ENCODE assay signal across 1 cellular context in the genomic region with DNA sequence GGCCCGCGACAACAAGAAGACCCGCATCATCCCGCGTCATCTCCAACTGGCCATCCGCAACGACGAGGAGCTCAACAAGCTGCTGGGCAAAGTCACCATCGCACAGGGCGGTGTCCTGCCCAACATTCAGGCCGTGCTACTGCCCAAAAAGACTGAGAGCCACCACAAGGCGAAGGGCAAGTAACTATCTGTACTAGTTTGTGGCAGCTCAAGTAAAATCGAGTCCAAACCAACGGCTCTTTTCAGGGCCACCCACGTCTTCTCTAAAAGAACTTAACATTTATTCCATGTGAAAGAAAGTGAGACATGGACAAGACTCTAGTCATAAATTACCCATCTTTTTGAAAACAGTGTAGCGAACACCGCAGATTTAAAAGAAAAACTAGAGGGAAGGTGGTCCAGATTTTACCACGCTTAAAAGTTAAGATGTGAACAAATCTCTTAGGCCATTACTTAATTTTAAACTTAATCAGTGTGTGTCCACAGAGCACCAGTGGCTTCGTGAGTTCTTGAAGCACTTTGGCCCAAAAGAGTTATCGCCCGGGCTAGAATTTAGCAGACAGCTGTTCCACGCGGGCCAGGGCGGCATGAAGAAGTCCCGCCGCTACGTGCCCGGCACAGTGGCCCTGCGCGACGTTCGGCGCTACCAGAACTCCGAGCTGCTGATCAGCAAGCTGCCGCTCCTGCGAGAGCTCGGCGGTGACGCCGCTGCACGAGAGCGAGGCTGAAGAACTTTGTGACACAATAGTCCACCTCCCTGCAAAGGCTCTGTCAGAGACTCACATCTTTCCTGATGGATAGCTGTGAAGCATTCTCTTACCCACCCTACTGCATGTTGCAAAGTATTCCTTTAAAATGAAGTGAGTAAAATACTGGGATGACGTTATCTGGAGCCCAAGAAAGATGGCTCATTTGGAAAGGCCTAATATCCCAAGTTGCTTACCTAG.
A peak's percentile ranks its signal among the peaks of the same experiment; 100 is the strongest.
TF ChIP-seq lines count a peak whose summit lies in the region.

No MANE protein-coding gene starts in this region.

TF ChIP-seq in GM12878, 131 proteins besides CTCF, POLR2A, EP300 and RAD21 (continued from another document and continues in another):
- TF ChIP-seq TCF3 (IDR thresholded peaks at IDR 0.05; ENCODE audit: borderline replicate concordance, insufficient read depth, low read depth, low read length): peak; percentile 79; the same call in 1 of the 2 replicates
- TF ChIP-seq IRF4 (IDR thresholded peaks at IDR 0.05; ENCODE audit: low read depth, low read length): no peak
- TF ChIP-seq RUNX3 (IDR thresholded peaks at IDR 0.05; ENCODE audit: low read length): no peak
- no peak for TF ChIP-seq KDM1A (IDR thresholded peaks at IDR 0.05; ENCODE audit: borderline replicate concordance)
- TF ChIP-seq NBN (IDR thresholded peaks at IDR 0.05): no peak; the same call in 1 of the 2 replicates
- TF ChIP-seq SREBF1 (IDR thresholded peaks at IDR 0.05; ENCODE audit: low read length): no peak
- TF ChIP-seq FOXM1 (IDR thresholded peaks at IDR 0.05; ENCODE audit: low read depth, low read length): peak; percentile 41; the same call in 1 of the 2 replicates
- TF ChIP-seq RAD51 (IDR thresholded peaks at IDR 0.05): no peak
- TF ChIP-seq, protein P1, sequence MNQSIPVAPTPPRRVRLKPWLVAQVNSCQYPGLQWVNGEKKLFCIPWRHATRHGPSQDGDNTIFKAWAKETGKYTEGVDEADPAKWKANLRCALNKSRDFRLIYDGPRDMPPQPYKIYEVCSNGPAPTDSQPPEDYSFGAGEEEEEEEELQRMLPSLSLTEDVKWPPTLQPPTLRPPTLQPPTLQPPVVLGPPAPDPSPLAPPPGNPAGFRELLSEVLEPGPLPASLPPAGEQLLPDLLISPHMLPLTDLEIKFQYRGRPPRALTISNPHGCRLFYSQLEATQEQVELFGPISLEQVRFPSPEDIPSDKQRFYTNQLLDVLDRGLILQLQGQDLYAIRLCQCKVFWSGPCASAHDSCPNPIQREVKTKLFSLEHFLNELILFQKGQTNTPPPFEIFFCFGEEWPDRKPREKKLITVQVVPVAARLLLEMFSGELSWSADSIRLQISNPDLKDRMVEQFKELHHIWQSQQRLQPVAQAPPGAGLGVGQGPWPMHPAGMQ (IDR thresholded peaks at IDR 0.05; ENCODE audit: borderline replicate concordance): no peak
- peak; percentile 75; the same call in 1 of the 2 replicates for TF ChIP-seq SMAD5 (IDR thresholded peaks at IDR 0.05; ENCODE audit: low read depth)
- no peak for TF ChIP-seq CBX3 (IDR thresholded peaks at IDR 0.05; ENCODE audit: borderline replicate concordance, low read depth)
- TF ChIP-seq, protein P2, sequence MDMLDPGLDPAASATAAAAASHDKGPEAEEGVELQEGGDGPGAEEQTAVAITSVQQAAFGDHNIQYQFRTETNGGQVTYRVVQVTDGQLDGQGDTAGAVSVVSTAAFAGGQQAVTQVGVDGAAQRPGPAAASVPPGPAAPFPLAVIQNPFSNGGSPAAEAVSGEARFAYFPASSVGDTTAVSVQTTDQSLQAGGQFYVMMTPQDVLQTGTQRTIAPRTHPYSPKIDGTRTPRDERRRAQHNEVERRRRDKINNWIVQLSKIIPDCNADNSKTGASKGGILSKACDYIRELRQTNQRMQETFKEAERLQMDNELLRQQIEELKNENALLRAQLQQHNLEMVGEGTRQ (IDR thresholded peaks at IDR 0.05; ENCODE audit: borderline replicate concordance, low read depth, low read length): no peak
- TF ChIP-seq NRF1 (conservative IDR thresholded peaks at IDR 0.05; ENCODE audit: low read depth, low read length): no peak
- TF ChIP-seq WRNIP1 (IDR thresholded peaks at IDR 0.05; ENCODE audit: borderline replicate concordance, low read depth, low read length): no peak
- TF ChIP-seq IKZF2 (IDR thresholded peaks at IDR 0.05): no peak
- TF ChIP-seq JUND (IDR thresholded peaks at IDR 0.05; ENCODE audit: low read depth, low read length): no peak
- TF ChIP-seq PAX8 (IDR thresholded peaks at IDR 0.05): no peak
- TF ChIP-seq, protein P3, sequence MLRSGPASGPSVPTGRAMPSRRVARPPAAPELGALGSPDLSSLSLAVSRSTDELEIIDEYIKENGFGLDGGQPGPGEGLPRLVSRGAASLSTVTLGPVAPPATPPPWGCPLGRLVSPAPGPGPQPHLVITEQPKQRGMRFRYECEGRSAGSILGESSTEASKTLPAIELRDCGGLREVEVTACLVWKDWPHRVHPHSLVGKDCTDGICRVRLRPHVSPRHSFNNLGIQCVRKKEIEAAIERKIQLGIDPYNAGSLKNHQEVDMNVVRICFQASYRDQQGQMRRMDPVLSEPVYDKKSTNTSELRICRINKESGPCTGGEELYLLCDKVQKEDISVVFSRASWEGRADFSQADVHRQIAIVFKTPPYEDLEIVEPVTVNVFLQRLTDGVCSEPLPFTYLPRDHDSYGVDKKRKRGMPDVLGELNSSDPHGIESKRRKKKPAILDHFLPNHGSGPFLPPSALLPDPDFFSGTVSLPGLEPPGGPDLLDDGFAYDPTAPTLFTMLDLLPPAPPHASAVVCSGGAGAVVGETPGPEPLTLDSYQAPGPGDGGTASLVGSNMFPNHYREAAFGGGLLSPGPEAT (IDR thresholded peaks at IDR 0.05; ENCODE audit: low read depth): no peak
- TF ChIP-seq JUNB (IDR thresholded peaks at IDR 0.05): no peak
- TF ChIP-seq SREBF2 (IDR thresholded peaks at IDR 0.05; ENCODE audit: low read length): no peak
- no peak; the same call in 1 of the 2 replicates for TF ChIP-seq PML (IDR thresholded peaks at IDR 0.05; ENCODE audit: low read length)
- TF ChIP-seq ESRRA (IDR thresholded peaks at IDR 0.05; ENCODE audit: low read length): no peak
- TF ChIP-seq CREM (IDR thresholded peaks at IDR 0.05; ENCODE audit: low read depth): peak; percentile 64
- TF ChIP-seq IKZF1 (conservative IDR thresholded peaks at IDR 0.05): no peak; the same call in 1 of the 2 replicates
- peak; percentile 61; the same call in 1 of the 2 replicates for TF ChIP-seq BMI1 (IDR thresholded peaks at IDR 0.05; ENCODE audit: borderline replicate concordance)
- 0 out of 2 replicates have a peak, but pooled peaks have one; percentile 12 for TF ChIP-seq ZNF384 (IDR thresholded peaks at IDR 0.05; ENCODE audit: borderline replicate concordance, low read depth, low read length)
- TF ChIP-seq RBBP5 (conservative IDR thresholded peaks at IDR 0.05): no peak
- TF ChIP-seq SMARCA5 (IDR thresholded peaks at IDR 0.05): no peak
- TF ChIP-seq, protein P4, sequence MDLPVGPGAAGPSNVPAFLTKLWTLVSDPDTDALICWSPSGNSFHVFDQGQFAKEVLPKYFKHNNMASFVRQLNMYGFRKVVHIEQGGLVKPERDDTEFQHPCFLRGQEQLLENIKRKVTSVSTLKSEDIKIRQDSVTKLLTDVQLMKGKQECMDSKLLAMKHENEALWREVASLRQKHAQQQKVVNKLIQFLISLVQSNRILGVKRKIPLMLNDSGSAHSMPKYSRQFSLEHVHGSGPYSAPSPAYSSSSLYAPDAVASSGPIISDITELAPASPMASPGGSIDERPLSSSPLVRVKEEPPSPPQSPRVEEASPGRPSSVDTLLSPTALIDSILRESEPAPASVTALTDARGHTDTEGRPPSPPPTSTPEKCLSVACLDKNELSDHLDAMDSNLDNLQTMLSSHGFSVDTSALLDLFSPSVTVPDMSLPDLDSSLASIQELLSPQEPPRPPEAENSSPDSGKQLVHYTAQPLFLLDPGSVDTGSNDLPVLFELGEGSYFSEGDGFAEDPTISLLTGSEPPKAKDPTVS (IDR thresholded peaks at IDR 0.05; ENCODE audit: low read depth, low read length): no peak
- TF ChIP-seq ATF7 (IDR thresholded peaks at IDR 0.05; ENCODE audit: low read depth): no peak
- TF ChIP-seq POLR2AphosphoS2 (IDR thresholded peaks at IDR 0.05; ENCODE audit: low read depth, low read length): peak; percentile 75
- no peak for TF ChIP-seq CUX1 (IDR thresholded peaks at IDR 0.05; ENCODE audit: insufficient replicate concordance, low read depth, low read length)
- no peak for TF ChIP-seq ZSCAN29 (IDR thresholded peaks at IDR 0.05)
- no peak for TF ChIP-seq SIX5 (IDR thresholded peaks at IDR 0.05; ENCODE audit: low read depth, low read length, severe bottlenecking)
- TF ChIP-seq RFX5 (IDR thresholded peaks at IDR 0.05; ENCODE audit: low read depth, low read length): no peak
- TF ChIP-seq, protein P5, sequence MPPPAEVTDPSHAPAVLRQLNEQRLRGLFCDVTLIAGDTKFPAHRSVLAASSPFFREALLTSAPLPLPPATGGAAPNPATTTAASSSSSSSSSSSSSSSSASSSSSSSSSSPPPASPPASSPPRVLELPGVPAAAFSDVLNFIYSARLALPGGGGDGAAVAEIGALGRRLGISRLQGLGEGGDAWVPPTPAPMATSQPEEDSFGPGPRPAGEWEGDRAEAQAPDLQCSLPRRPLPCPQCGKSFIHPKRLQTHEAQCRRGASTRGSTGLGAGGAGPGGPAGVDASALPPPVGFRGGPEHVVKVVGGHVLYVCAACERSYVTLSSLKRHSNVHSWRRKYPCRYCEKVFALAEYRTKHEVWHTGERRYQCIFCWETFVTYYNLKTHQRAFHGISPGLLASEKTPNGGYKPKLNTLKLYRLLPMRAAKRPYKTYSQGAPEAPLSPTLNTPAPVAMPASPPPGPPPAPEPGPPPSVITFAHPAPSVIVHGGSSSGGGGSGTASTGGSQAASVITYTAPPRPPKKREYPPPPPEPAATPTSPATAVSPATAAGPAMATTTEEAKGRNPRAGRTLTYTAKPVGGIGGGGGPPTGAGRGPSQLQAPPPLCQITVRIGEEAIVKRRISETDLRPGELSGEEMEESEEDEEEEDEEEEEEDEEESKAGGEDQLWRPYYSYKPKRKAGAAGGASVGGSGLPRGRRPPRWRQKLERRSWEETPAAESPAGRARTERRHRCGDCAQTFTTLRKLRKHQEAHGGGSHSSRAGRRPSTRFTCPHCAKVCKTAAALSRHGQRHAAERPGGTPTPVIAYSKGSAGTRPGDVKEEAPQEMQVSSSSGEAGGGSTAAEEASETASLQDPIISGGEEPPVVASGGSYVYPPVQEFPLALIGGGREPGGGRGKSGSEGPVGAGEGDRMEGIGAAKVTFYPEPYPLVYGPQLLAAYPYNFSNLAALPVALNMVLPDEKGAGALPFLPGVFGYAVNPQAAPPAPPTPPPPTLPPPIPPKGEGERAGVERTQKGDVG (CRISPR knock-in tag; IDR thresholded peaks at IDR 0.05): peak; percentile 97
- peak; percentile 89 for TF ChIP-seq POU2F2 (IDR thresholded peaks at IDR 0.05; ENCODE audit: borderline replicate concordance, low read depth, low read length)
- TF ChIP-seq NFIC (IDR thresholded peaks at IDR 0.05; ENCODE audit: low read depth, low read length): no peak; the same call in none of the 2 replicates
- TF ChIP-seq NFYA (IDR thresholded peaks at IDR 0.05; ENCODE audit: borderline replicate concordance, low read depth, low read length): no peak
- no peak for TF ChIP-seq NFXL1 (IDR thresholded peaks at IDR 0.05; ENCODE audit: borderline replicate concordance)
- peak; percentile 36 for TF ChIP-seq ZNF207 (IDR thresholded peaks at IDR 0.05; ENCODE audit: borderline replicate concordance)
- peak; percentile 52; the same call in 1 of the 2 replicates for TF ChIP-seq NKRF (conservative IDR thresholded peaks at IDR 0.05)
- TF ChIP-seq BCL11A (IDR thresholded peaks at IDR 0.05; ENCODE audit: low read depth, low read length): 0 out of 2 replicates have a peak, but pooled peaks have one; percentile 54
